In the genomic region with DNA sequence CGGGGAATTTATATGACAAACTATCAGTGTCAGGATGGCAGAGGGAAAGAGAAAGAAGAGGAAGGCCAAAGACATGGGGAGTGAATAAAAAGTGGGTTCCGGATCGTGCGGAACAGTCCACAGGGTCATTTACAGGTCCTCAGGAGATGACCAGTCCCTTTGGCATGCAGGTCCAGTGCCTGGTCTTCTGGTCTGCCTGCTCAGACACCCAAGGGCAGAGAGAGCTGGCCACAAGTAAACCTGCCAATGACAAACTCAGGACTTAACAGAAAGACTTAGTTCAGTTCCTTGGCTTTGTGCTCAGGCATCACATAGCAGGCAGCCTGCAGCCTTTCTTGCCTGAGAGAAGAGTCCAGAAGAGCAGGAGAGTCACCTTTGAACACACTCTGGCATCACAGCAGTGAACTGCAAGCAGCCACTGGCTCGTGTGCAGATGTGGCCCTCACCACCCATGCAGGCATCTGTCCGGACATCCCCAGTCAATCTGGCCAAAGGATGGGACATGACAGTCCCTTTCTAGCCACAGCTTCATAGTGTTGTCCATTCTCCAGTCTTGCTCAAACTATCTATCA, we compare ENCODE assay signal across 8 cellular contexts. TPM values are rescaled to one million over a fixed set of nuclear protein-coding genes. Genes with fewer than 3 reads are reported as not detected.
DNase-seq lines count a peak whose midpoint lies in the region; ATAC-seq and TF ChIP-seq lines count a peak whose summit lies in the region.

No MANE protein-coding gene starts in this region.

- peaks cover 6 to 90% of the 10 kb centered on the region in 2 donors for H3K4me1 ChIP-seq in left lung
- peaks cover 43% of the 10 kb centered on the region for H3K4me1 ChIP-seq in upper lobe of right lung

- ATAC-seq in CD4-positive, alpha-beta T cell (ENCODE audit: poor library complexity): no peak
- ATAC-seq in left lung (peak; percentile 86), upper lobe of right lung (peak; percentile 83)

- H3K9me3 Mint-ChIP-seq in CD4-positive, alpha-beta T cell: no peaks in the 10 kb centered on the region

- H3K4me3 ChIP-seq in left lung (no peak overlapping the region), upper lobe of right lung (no peak overlapping the region)

- POLR2A ChIA-PET in CD4-positive, alpha-beta T cell (lab: Charles Lee): no interaction called here

- H3K27me3 ChIP-seq in CD4-positive, alpha-beta T cell (ENCODE audit: control insufficient read depth, insufficient read depth, low read length): no peaks in the 10 kb centered on the region
- H3K27me3 ChIP-seq in left lung: no peaks in the 10 kb centered on the region
- no peaks in the 10 kb centered on the region for H3K27me3 ChIP-seq in upper lobe of right lung

- intact Hi-C loops in CD4-positive, alpha-beta T cell (cut with DNase I, micrococcal nuclease): no loop called here
- intact Hi-C loops in left lung (cut with DNase I) (no loop called here), upper lobe of right lung (cut with DNase I) (no loop called here)

- H3K27ac ChIP-seq in CD4-positive, alpha-beta T cell (ENCODE audit: low read depth, low read length): no peak overlapping the region
- peak overlapping the region in 1 of 2 donors; percentile 53 for H3K27ac ChIP-seq in left lung
- H3K27ac ChIP-seq in upper lobe of right lung: peak overlapping the region; percentile 51

- no peak for TF ChIP-seq CTCF in CD4-positive, alpha-beta T cell (IDR thresholded peaks at IDR 0.05)
- TF ChIP-seq CTCF in left lung (IDR thresholded peaks at IDR 0.05): no peak
- no peak for TF ChIP-seq CTCF in upper lobe of right lung (IDR thresholded peaks at IDR 0.05)

- H3K27me3 Mint-ChIP-seq in CD4-positive, alpha-beta T cell: no peaks in the 10 kb centered on the region

- peaks cover 0 to 62% of the 10 kb centered on the region in 2 donors for H3K36me3 ChIP-seq in left lung
- peaks cover 55% of the 10 kb centered on the region for H3K36me3 ChIP-seq in upper lobe of right lung

- peak overlapping the region; percentile 66 for H3K27ac Mint-ChIP-seq in CD4-positive, alpha-beta T cell

- DNase-seq in CD4-positive, alpha-beta T cell: no peak
- DNase-seq in NCI-H69 (lab: John Stamatoyannopoulos, UW) (peak; percentile 8), cerebellar cortex (ENCODE audit: low spot score) (peak; percentile 74), left lung (peak in 1 of 2 donors; percentile 71), upper lobe of right lung (peak; percentile 59), NCI-H146 (lab: John Stamatoyannopoulos, UW) (no peak), inferior parietal cortex (ENCODE audit: extremely low spot score) (no peak)
- DNase-seq in stimulated activated CD4-positive, alpha-beta T cell treated with anti-CD3 and anti-CD28 coated beads, Interleukin-4, amount 100 ng/mL, for 1 hour: no peak

- H3K9me3 ChIP-seq in CD4-positive, alpha-beta T cell (ENCODE audit: control insufficient read depth, low read length): no peaks in the 10 kb centered on the region
- H3K9me3 ChIP-seq in left lung: no peaks in the 10 kb centered on the region
- H3K9me3 ChIP-seq in upper lobe of right lung: no peaks in the 10 kb centered on the region

- peaks cover 59% of the 10 kb centered on the region for H3K36me3 Mint-ChIP-seq in CD4-positive, alpha-beta T cell (ENCODE audit: low read depth)

- H3K4me3 Mint-ChIP-seq in CD4-positive, alpha-beta T cell: no peak overlapping the region

- H3K4me1 Mint-ChIP-seq in CD4-positive, alpha-beta T cell (ENCODE audit: low read depth): peaks cover 34% of the 10 kb centered on the region

- CTCF ChIA-PET in CD4-positive, alpha-beta T cell (lab: Charles Lee): no interaction called here

RNA-seq across cellular contexts. Expression of a gene that starts 14.0 kb away (rescaled TPM):
- total RNA-seq in CD4-positive, alpha-beta T cell: 10 to 100 TPM; 34.2 to 36.0 TPM
- total RNA-seq in left lung (10 to 100 TPM; 66.1 to 79.9 TPM), upper lobe of right lung (67.3 TPM)

RNA-seq across cellular contexts. Expression of a gene that starts 14.2 kb away (rescaled TPM):
- 10 to 100 TPM; 55.4 to 55.6 TPM for total RNA-seq in CD4-positive, alpha-beta T cell
- 10 to 100 TPM; 59.8 to 69.1 TPM for total RNA-seq in left lung
- total RNA-seq in upper lobe of right lung: 61.7 TPM

RNA-seq across cellular contexts. Expression of a gene that starts 43.2 kb away (rescaled TPM):
- 10 to 100 TPM; 57.4 to 58.6 TPM for total RNA-seq in CD4-positive, alpha-beta T cell
- total RNA-seq in left lung (100 to 1,000 TPM; 132 to 142 TPM), upper lobe of right lung (156 TPM)

RNA-seq across cellular contexts. Expression of a gene that starts 53.5 kb away (rescaled TPM):
- total RNA-seq in CD4-positive, alpha-beta T cell: 100 to 1,000 TPM; 274 to 297 TPM
- 10 to 100 TPM; 82.7 to 96.1 TPM for total RNA-seq in left lung
- total RNA-seq in upper lobe of right lung: 91.2 TPM

Comparison
In these comparisons a context has a peak if more than half of its experiments do, and no peak if none do; other contexts are left out.
1. DNase-seq: peak in NCI-H69 (single experiment), cerebellar cortex (single experiment) and upper lobe of right lung (single experiment); none in CD4-positive, alpha-beta T cell (0 of 10), stimulated activated CD4-positive, alpha-beta T cell treated with anti-CD3 and anti-CD28 coated beads, Interleukin-4, amount 100 ng/mL, for 1 hour (single experiment), NCI-H146 (single experiment) and inferior parietal cortex (single experiment).